In genomic region chr6:106830930-106831329, GRCh38 we compare ENCODE assay signal across 9 cellular contexts.
"Had no signal": no experiment of that assay in that cellular context is flagged by ENCODE, and none has a peak within 500 bp of the region (broad histone marks: within the 10 kb centered on the region; RNA-seq: fewer than 3 reads in every experiment).

No MANE protein-coding gene starts in this region.

- FAIRE-seq: H1, H54, HTR-8/SVneo had no signal

- H3K27ac Mint-ChIP-seq: H9 had no signal

- H3K4me3 ChIP-seq: GM23248 had no signal

- H2AFZ ChIP-seq: GM23248 had no signal

- H3K27ac ChIP-seq: GM23248, KMS-11 had no signal

- H3K4me2 ChIP-seq: KMS-11 had no signal

- H3K9ac ChIP-seq: GM23248, KMS-11 had no signal

- DNase-seq: GM23248, H9, HCEC 1CT, IMR-90, KBM-7 had no signal

- H3K4me3 Mint-ChIP-seq: H9 had no signal
